8 cellular contexts compared by ENCODE assay signal in the genomic region with DNA sequence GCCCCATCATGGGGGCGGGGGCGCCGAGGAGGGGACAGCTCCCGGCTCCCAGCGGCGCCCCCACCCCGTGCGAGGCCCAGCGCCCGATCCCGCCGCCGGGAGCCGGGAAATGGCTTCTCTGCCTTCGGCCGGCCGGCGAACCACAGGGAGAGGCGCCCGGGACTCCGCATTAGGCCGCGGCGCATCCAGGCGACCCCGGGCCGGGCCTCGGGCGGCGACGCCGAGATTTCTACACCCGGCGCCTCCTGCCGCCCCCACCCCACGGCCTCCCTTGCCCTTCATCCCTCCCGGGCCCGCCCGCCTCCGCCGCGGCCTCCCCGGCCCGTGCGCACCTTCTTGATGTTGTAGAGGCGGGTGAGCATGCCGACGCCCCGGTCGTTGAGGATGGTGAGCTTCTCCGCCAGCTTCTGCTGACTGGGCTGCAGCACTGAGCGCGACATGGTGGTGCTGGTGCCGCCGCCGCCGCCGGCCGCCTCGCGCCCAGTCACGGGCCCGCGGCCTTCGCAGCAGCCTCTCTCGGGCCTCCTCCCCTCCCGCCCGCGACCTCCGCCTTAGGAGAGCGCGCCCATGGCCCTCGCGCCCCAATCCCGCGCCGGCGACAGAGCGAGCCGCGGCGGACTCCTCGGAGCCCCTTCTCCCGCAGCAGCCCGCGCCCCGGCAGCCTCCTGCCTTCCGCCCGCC. TPM values are rescaled to one million over a fixed set of nuclear protein-coding genes. Genes with fewer than 3 reads are reported as not detected.
DNase-seq lines count a peak whose midpoint lies in the region; ATAC-seq and TF ChIP-seq lines count a peak whose summit lies in the region.

No MANE protein-coding gene starts in this region.

- peak overlapping the region; percentile 95 for H3K27ac ChIP-seq in duodenal mucosa (ENCODE audit: low read depth, low read length)

- H3K9me3 Mint-ChIP-seq in activated B cell treated with CpG ODN at 0.5 μM for 24 hours, result no peaks in the 10 kb centered on the region

- no peak for TF ChIP-seq CTCF in activated B cell treated with CpG ODN at 0.5 μM for 24 hours (IDR thresholded peaks at IDR 0.05)

- H3K4me3 Mint-ChIP-seq in activated B cell treated with CpG ODN at 0.5 μM for 24 hours, result no peak overlapping the region

- H3K36me3 ChIP-seq in duodenal mucosa (ENCODE audit: control insufficient read depth in 1 of 2, insufficient read depth in 2 of 2, low read length in 2 of 2), result no peaks in the 10 kb centered on the region

- no peaks in the 10 kb centered on the region for H3K36me3 Mint-ChIP-seq in activated B cell treated with CpG ODN at 0.5 μM for 24 hours (ENCODE audit: low read depth)

- no peaks in the 10 kb centered on the region for H3K9me3 ChIP-seq in duodenal mucosa (ENCODE audit: control insufficient read depth in 1 of 2, low read length in 2 of 2)

- H3K27me3 ChIP-seq in duodenal mucosa (ENCODE audit: control insufficient read depth in 1 of 2, insufficient read depth in 2 of 2, low read length in 2 of 2), result peaks cover 0 to 17% of the 10 kb centered on the region in 2 donors

- H3K4me3 ChIP-seq in duodenal mucosa (ENCODE audit: low read depth in 1 of 2, low read length in 2 of 2), result peak overlapping the region; percentile 84 to 85

- POLR2A ChIA-PET in activated B cell treated with CpG ODN at 0.5 μM for 24 hours (lab: Charles Lee), result no interaction called here

- peak; percentile 42 for ATAC-seq in GM19452 (IDR thresholded peaks at IDR 0.05; ENCODE audit: unreplicated experiment)
- peak; percentile 36 for ATAC-seq in HG03460 (IDR thresholded peaks at IDR 0.05; ENCODE audit: unreplicated experiment)
- peak; percentile 59 for ATAC-seq in activated B cell treated with CpG ODN at 0.5 μM for 24 hours (ENCODE audit: low read depth)

- H3K4me1 Mint-ChIP-seq in activated B cell treated with CpG ODN at 0.5 μM for 24 hours, result peaks cover 27% of the 10 kb centered on the region

- peaks cover 44% of the 10 kb centered on the region for H3K27me3 Mint-ChIP-seq in activated B cell treated with CpG ODN at 0.5 μM for 24 hours

- intact Hi-C loops in activated B cell treated with CpG ODN at 0.5 μM for 24 hours (cut with micrococcal nuclease), result loop anchor here (2.0 to 10.0 kb wide), 6 partner anchors 87 to 1730 kb away; partner anchors contain the start of genes DNAJC10, ITPRID2, NEUROD1 and NUP35

- peaks cover 16 to 23% of the 10 kb centered on the region in 2 donors for H3K4me1 ChIP-seq in duodenal mucosa (ENCODE audit: control insufficient read depth in 1 of 2, insufficient read depth in 2 of 2, low read length in 2 of 2)

- CTCF ChIA-PET in activated B cell treated with CpG ODN at 0.5 μM for 24 hours (lab: Charles Lee), result no interaction called here

- no peak overlapping the region for H3K27ac Mint-ChIP-seq in activated B cell treated with CpG ODN at 0.5 μM for 24 hours

- peak overlapping the region; percentile 65 to 71 for H3K9ac ChIP-seq in duodenal mucosa (ENCODE audit: low read depth in 1 of 2, low read length in 2 of 2)

- DNase-seq in DMS53 (lab: John Stamatoyannopoulos, UW), result peak; percentile 95
- no peak for DNase-seq in activated B cell treated with CpG ODN at 0.5 μM for 24 hours
- peak; percentile 34 to 49 for DNase-seq in lung microvascular endothelial cell (ENCODE audit: low read depth in 2 of 2)
- peak; percentile 3 to 19 for DNase-seq in stimulated activated CD8-positive, alpha-beta memory T cell treated with anti-CD3 and anti-CD28 coated beads, Interleukin-15, amount 100 ng/mL, for 48 hours (ENCODE audit: low read depth in 2 of 2)
- DNase-seq in dermis blood vessel endothelial cell, result no peak

RNA-seq across cellular contexts. Expression of gene NCKAP1, which starts 0.5 kb away (rescaled TPM):
- total RNA-seq in activated B cell treated with CpG ODN at 0.5 μM for 24 hours (0.22 TPM in 1 of 2 replicates, not detected in the other), lung microvascular endothelial cell (54.5 and 72.8 TPM in 2 replicates), dermis blood vessel endothelial cell (171 and 364 TPM in 2 replicates)

RNA-seq across cellular contexts. Expression of gene DUSP19, which starts 40.7 kb away (rescaled TPM):
- total RNA-seq in activated B cell treated with CpG ODN at 0.5 μM for 24 hours (0.31 and 0.49 TPM in 2 replicates), lung microvascular endothelial cell (1.5 and 3.6 TPM in 2 replicates), dermis blood vessel endothelial cell (2.6 and 4.4 TPM in 2 replicates)

Comparison
In these comparisons a context has a peak if more than half of its experiments do, and no peak if none do; other contexts are left out.
1. DNase-seq: peak in DMS53 (single experiment), lung microvascular endothelial cell (2 of 2) and stimulated activated CD8-positive, alpha-beta memory T cell treated with anti-CD3 and anti-CD28 coated beads, Interleukin-15, amount 100 ng/mL, for 48 hours (2 of 2); none in activated B cell treated with CpG ODN at 0.5 μM for 24 hours (single experiment) and dermis blood vessel endothelial cell (single experiment).
2. RNA of gene NCKAP1, which starts 0.5 kb away (total RNA-seq): 171 to 364 TPM in dermis blood vessel endothelial cell and 54.5 to 72.8 TPM in lung microvascular endothelial cell; 0.22 TPM in activated B cell treated with CpG ODN at 0.5 μM for 24 hours; every median in the first group is over 10 times any median in the second.
3. Peak in every context shown above with its lines, with median percentiles within 50 percentile points of each other: ATAC-seq.